Comparison of ENCODE assay signal across 1 cellular context in the genomic region with DNA sequence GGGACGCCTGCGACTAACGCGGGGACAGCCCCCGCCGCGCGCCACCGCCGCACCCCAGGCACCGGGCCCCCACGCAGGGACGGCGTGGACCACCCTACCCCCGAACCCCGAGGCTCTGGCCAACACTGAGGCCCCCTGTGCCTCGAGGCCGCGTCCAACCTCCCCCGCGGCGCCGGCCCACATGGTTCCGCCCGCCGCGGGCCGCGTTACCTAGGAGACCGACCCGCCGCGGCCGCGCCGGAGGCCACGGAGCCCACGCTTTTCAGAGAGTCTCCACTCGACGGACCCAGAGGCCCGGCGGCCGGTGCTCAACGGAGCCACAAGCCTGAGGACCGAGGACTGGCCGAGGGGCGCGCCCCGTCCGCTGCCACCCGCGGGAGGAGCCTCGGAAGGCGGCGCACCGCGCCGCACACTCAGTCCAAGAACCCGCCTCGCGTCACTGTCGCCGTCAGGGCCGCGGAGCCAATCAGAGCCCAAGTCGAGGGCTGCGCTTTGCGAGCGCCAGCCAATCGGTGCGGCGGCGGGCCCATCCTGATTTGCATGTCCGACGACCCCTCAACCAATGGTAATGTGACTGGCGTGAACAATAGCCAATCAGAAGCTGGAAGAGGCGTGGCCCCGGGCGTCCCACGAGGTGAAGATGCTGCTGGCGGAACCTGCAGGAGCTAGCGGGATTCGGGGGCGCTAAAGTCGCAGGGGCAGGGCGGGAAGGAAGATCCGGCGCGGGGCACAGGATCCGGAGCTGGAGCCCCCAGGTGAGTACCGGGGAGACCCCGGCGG.
TF ChIP-seq lines count a peak whose summit lies in the region.

TSS of gene NPHP4 (minus strand) at position 392 of the 780 bp plus-strand sequence. CDS start 6,136 bp downstream, outside the sequence.

TF ChIP-seq in HepG2, 621 proteins besides CTCF, POLR2A, EP300 and RAD21 (continued from another document and continues in another):
- TF ChIP-seq, protein P1, sequence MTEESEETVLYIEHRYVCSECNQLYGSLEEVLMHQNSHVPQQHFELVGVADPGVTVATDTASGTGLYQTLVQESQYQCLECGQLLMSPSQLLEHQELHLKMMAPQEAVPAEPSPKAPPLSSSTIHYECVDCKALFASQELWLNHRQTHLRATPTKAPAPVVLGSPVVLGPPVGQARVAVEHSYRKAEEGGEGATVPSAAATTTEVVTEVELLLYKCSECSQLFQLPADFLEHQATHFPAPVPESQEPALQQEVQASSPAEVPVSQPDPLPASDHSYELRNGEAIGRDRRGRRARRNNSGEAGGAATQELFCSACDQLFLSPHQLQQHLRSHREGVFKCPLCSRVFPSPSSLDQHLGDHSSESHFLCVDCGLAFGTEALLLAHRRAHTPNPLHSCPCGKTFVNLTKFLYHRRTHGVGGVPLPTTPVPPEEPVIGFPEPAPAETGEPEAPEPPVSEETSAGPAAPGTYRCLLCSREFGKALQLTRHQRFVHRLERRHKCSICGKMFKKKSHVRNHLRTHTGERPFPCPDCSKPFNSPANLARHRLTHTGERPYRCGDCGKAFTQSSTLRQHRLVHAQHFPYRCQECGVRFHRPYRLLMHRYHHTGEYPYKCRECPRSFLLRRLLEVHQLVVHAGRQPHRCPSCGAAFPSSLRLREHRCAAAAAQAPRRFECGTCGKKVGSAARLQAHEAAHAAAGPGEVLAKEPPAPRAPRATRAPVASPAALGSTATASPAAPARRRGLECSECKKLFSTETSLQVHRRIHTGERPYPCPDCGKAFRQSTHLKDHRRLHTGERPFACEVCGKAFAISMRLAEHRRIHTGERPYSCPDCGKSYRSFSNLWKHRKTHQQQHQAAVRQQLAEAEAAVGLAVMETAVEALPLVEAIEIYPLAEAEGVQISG (CRISPR knock-in tag; IDR thresholded peaks at IDR 0.05): peak; percentile 58
- TF ChIP-seq, protein P2, sequence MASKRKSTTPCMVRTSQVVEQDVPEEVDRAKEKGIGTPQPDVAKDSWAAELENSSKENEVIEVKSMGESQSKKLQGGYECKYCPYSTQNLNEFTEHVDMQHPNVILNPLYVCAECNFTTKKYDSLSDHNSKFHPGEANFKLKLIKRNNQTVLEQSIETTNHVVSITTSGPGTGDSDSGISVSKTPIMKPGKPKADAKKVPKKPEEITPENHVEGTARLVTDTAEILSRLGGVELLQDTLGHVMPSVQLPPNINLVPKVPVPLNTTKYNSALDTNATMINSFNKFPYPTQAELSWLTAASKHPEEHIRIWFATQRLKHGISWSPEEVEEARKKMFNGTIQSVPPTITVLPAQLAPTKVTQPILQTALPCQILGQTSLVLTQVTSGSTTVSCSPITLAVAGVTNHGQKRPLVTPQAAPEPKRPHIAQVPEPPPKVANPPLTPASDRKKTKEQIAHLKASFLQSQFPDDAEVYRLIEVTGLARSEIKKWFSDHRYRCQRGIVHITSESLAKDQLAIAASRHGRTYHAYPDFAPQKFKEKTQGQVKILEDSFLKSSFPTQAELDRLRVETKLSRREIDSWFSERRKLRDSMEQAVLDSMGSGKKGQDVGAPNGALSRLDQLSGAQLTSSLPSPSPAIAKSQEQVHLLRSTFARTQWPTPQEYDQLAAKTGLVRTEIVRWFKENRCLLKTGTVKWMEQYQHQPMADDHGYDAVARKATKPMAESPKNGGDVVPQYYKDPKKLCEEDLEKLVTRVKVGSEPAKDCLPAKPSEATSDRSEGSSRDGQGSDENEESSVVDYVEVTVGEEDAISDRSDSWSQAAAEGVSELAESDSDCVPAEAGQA (IDR thresholded peaks at IDR 0.05; ENCODE audit: low read depth): no peak
- TF ChIP-seq, protein P2 (CRISPR knock-in tag; IDR thresholded peaks at IDR 0.05; ENCODE audit: borderline replicate concordance): no peak
- no peak for TF ChIP-seq ZNF720 (CRISPR knock-in tag; IDR thresholded peaks at IDR 0.05)
- no peak for TF ChIP-seq ZSCAN21 (CRISPR knock-in tag; IDR thresholded peaks at IDR 0.05; ENCODE audit: borderline replicate concordance)
- TF ChIP-seq HOXD1 (CRISPR knock-in tag; IDR thresholded peaks at IDR 0.05): no peak
- no peak; the same call in 1 of the 2 replicates for TF ChIP-seq HNRNPUL1 (IDR thresholded peaks at IDR 0.05; ENCODE audit: low read depth, low read length)
- peak; percentile 73; the same call in 1 of the 2 replicates for TF ChIP-seq GABPB1 (CRISPR knock-in tag; IDR thresholded peaks at IDR 0.05)
- no peak for TF ChIP-seq ZNF383 (CRISPR knock-in tag; IDR thresholded peaks at IDR 0.05; ENCODE audit: borderline replicate concordance)
- TF ChIP-seq, protein P3, sequence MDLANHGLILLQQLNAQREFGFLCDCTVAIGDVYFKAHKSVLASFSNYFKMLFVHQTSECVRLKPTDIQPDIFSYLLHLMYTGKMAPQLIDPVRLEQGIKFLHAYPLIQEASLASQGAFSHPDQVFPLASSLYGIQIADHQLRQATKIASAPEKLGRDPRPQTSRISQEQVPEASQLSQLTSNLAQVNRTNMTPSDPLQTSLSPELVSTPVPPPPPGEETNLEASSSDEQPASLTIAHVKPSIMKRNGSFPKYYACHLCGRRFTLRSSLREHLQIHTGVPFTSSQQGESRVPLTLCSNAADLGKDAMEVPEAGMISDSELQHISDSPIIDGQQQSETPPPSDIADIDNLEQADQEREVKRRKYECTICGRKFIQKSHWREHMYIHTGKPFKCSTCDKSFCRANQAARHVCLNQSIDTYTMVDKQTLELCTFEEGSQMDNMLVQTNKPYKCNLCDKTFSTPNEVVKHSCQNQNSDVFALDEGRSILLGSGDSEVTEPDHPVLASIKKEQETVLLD (CRISPR knock-in tag; IDR thresholded peaks at IDR 0.05; ENCODE audit: low read depth): 0 out of 2 replicates have a peak, but pooled peaks have one; percentile 18
- no peak for TF ChIP-seq HDAC6 (IDR thresholded peaks at IDR 0.05; ENCODE audit: low read depth, low read length)
- no peak for TF ChIP-seq ZNF232 (CRISPR knock-in tag; IDR thresholded peaks at IDR 0.05; ENCODE audit: borderline replicate concordance)
- 0 out of 2 replicates have a peak, but pooled peaks have one; percentile 13 for TF ChIP-seq ELF3 (CRISPR knock-in tag; IDR thresholded peaks at IDR 0.05)
- TF ChIP-seq SRSF1 (optimal IDR thresholded peaks at IDR 0.05; ENCODE audit: low read depth, low read length): no peak
- no peak for TF ChIP-seq ZSCAN30 (CRISPR knock-in tag; IDR thresholded peaks at IDR 0.05)
- TF ChIP-seq SNAPC4 (CRISPR knock-in tag; IDR thresholded peaks at IDR 0.05): peak; percentile 92
- TF ChIP-seq RELA (CRISPR knock-in tag; IDR thresholded peaks at IDR 0.05): no peak
- TF ChIP-seq MEIS2 (CRISPR knock-in tag; IDR thresholded peaks at IDR 0.05): no peak
- TF ChIP-seq KDM3A (CRISPR knock-in tag; IDR thresholded peaks at IDR 0.05; ENCODE audit: low read depth): no peak
- TF ChIP-seq ATF1 (CRISPR knock-in tag; IDR thresholded peaks at IDR 0.05): peak; percentile 91
- TF ChIP-seq, protein P4, sequence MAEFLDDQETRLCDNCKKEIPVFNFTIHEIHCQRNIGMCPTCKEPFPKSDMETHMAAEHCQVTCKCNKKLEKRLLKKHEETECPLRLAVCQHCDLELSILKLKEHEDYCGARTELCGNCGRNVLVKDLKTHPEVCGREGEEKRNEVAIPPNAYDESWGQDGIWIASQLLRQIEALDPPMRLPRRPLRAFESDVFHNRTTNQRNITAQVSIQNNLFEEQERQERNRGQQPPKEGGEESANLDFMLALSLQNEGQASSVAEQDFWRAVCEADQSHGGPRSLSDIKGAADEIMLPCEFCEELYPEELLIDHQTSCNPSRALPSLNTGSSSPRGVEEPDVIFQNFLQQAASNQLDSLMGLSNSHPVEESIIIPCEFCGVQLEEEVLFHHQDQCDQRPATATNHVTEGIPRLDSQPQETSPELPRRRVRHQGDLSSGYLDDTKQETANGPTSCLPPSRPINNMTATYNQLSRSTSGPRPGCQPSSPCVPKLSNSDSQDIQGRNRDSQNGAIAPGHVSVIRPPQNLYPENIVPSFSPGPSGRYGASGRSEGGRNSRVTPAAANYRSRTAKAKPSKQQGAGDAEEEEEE (CRISPR knock-in tag; IDR thresholded peaks at IDR 0.05; ENCODE audit: borderline replicate concordance): no peak
- no peak for TF ChIP-seq AGO2 (optimal IDR thresholded peaks at IDR 0.05; ENCODE audit: low read depth, low read length)
- TF ChIP-seq ETS1 (CRISPR knock-in tag; IDR thresholded peaks at IDR 0.05): 0 out of 2 replicates have a peak, but pooled peaks have one; percentile 76
- no peak for TF ChIP-seq ZBTB46 (CRISPR knock-in tag; IDR thresholded peaks at IDR 0.05; ENCODE audit: borderline replicate concordance)
- no peak for TF ChIP-seq BRD4 (CRISPR knock-in tag; IDR thresholded peaks at IDR 0.05)
- no peak for TF ChIP-seq ZNF124 (CRISPR knock-in tag; IDR thresholded peaks at IDR 0.05)
